In genomic region chr2:15565392-15565791, GRCh38 we compare ENCODE assay signal across 36 cellular contexts.
"Had no signal": no experiment of that assay in that cellular context is flagged by ENCODE, and none has a peak within 500 bp of the region (broad histone marks: within the 10 kb centered on the region; RNA-seq: fewer than 3 reads in every experiment).

No MANE protein-coding gene starts in this region.

- H3K9me3 ChIP-seq: MG63 had no signal

- H3K36me3 ChIP-seq: MG63 had no signal

- DNase-seq: Karpas-422, Kasumi-1, MG63, MM.1S, MV-4-11, NCI-H1048, NCI-H1092, NCI-H1092 treated with DMSO at 0.1 percent for 48 hours, NCI-H1105, NCI-H1105 treated with DMSO at 0.1 percent for 48 hours, NCI-H1417, NCI-H1417 treated with DMSO at 0.1 percent for 48 hours, NCI-H1436, NCI-H1436 treated with DMSO at 0.1 percent for 48 hours, NCI-H146, NCI-H1694, NCI-H1694 treated with DMSO at 0.1 percent for 48 hours, NCI-H187, NCI-H187 treated with DMSO at 0.1 percent for 48 hours, NCI-H1930, NCI-H2029, NCI-H2029 treated with DMSO at 0.1 percent for 48 hours, NCI-H2081, NCI-H2081 treated with DMSO at 0.1 percent for 48 hours, NCI-H2107, NCI-H2171, NCI-H2171 treated with DMSO at 0.1 percent for 48 hours, NCI-H2227 treated with DMSO at 0.1 percent for 48 hours, NCI-H226, NCI-H345, NCI-H446, NCI-H446 treated with DMSO at 0.1 percent for 48 hours, NCI-H510A, NCI-H510A treated with DMSO at 0.1 percent for 48 hours, NCI-H524, NCI-H524 treated with DMSO at 0.1 percent for 48 hours had no signal

- H3K27me3 ChIP-seq: MG63 had no signal

- H3K4me3 ChIP-seq: MG63 had no signal
